ENCODE assay signal across 12 cellular contexts in the genomic region with DNA sequence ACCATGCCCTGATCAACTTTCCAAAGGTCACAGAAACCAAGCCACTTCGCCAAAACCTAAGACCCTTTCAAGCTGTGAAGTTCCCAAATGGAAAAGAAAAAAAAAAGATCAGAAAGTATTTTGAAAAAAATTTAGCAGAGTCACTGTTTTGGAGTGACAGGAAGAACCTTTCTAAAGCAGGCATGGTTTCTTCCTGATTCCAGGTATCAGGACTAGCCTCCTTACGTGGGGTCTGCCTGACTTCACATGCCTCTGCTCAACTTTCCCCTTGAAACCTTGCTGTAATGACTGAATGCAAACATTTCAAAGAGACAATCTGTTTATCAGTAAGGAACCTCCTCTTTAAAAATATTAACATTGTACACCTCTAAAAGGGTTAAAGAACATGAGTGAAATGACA. TPM values are rescaled to one million over a fixed set of nuclear protein-coding genes. Genes with fewer than 3 reads are reported as not detected.
DNase-seq lines count a peak whose midpoint lies in the region; TF ChIP-seq lines count a peak whose summit lies in the region.
"Had no signal": no experiment of that assay in that cellular context is flagged by ENCODE, and none has a peak within 500 bp of the region (broad histone marks: within the 10 kb centered on the region; RNA-seq: fewer than 3 reads in every experiment).

No MANE protein-coding gene starts in this region.

- H2BK120ac ChIP-seq in trophoblast cell (ENCODE audit: insufficient read depth, low read length, poor library complexity): no peak overlapping the region

- no peak overlapping the region for H2AK5ac ChIP-seq in trophoblast cell (ENCODE audit: low read length)

- no peak overlapping the region for H3K23ac ChIP-seq in trophoblast cell (ENCODE audit: low read length)

- H3K4me3 ChIP-seq in right atrium auricular region (no peak overlapping the region), esophagus muscularis mucosa (no peak overlapping the region), trophoblast cell (ENCODE audit: low read depth, low read length) (no peak overlapping the region)

- H3K79me2 ChIP-seq in trophoblast cell (ENCODE audit: control insufficient read depth, insufficient read depth, low read length, poor library complexity): peaks cover 28% of the 10 kb centered on the region

- TF ChIP-seq POLR2A in esophagus muscularis mucosa (IDR thresholded peaks at IDR 0.05; ENCODE audit: low read depth): no peak

- H4K8ac ChIP-seq in trophoblast cell (ENCODE audit: low read depth, low read length): no peak overlapping the region

- H3K79me1 ChIP-seq in trophoblast cell (ENCODE audit: low read length): peaks cover 2% of the 10 kb centered on the region

- 43% methylated on average over 2 of the region's 2 CpGs for WGBS in esophagus muscularis mucosa
- WGBS in trophoblast cell (ENCODE audit: extremely low coverage, insufficient coverage, insufficient read length): no CpG with 5 or more reads among the region's 2 CpGs

- TF ChIP-seq CTCF in right atrium auricular region (IDR thresholded peaks at IDR 0.05) (no peak), esophagus muscularis mucosa (IDR thresholded peaks at IDR 0.05) (no peak), GM10266 (IDR thresholded peaks at IDR 0.05; ENCODE audit: control insufficient read depth, insufficient read depth, low read depth, missing control alignments) (no peak)

- peak overlapping the region; percentile 64 to 73 for H3K27ac ChIP-seq in right atrium auricular region
- peak overlapping the region; percentile 81 to 100 (median 99) for H3K27ac ChIP-seq in esophagus muscularis mucosa (replicated peaks in 1 of 4)
- H3K27ac ChIP-seq in trophoblast cell (ENCODE audit: low read depth, low read length): peak overlapping the region; percentile 84

- no peak overlapping the region for H3K14ac ChIP-seq in trophoblast cell (ENCODE audit: low read length)

- TF ChIP-seq EP300 in esophagus muscularis mucosa (IDR thresholded peaks at IDR 0.05): no peak

- no peak overlapping the region for H2BK5ac ChIP-seq in trophoblast cell (ENCODE audit: low read depth, low read length, poor library complexity)

- no peaks in the 10 kb centered on the region for H3K27me3 ChIP-seq in right atrium auricular region
- H3K27me3 ChIP-seq in esophagus muscularis mucosa: no peaks in the 10 kb centered on the region
- H3K27me3 ChIP-seq in trophoblast cell (ENCODE audit: insufficient read depth, low read length): no peaks in the 10 kb centered on the region

- H4K91ac ChIP-seq in trophoblast cell (ENCODE audit: low read depth, low read length): no peak overlapping the region

- no peak overlapping the region for H3K18ac ChIP-seq in trophoblast cell (ENCODE audit: low read length)

- peak overlapping the region; percentile 77 for H3K4ac ChIP-seq in trophoblast cell (ENCODE audit: low read depth, low read length)

- H2AFZ ChIP-seq in trophoblast cell (ENCODE audit: insufficient read depth, low read length, poor library complexity): no peak overlapping the region

- intact Hi-C loops in cardiac septum (cut with DNase I) (no loop called here), esophagus muscularis mucosa (cut with DNase I) (no loop called here)

- H3K9me3 ChIP-seq in right atrium auricular region (no peaks in the 10 kb centered on the region), esophagus muscularis mucosa (no peaks in the 10 kb centered on the region), trophoblast cell (ENCODE audit: insufficient read depth, low read depth, low read length) (no peaks in the 10 kb centered on the region)

- no peak overlapping the region for H3K9ac ChIP-seq in trophoblast cell (ENCODE audit: low read length)

- no peak overlapping the region for H4K12ac ChIP-seq in trophoblast cell (ENCODE audit: low read depth, low read length)

- H3K4me1 ChIP-seq in right atrium auricular region (peaks cover 0 to 82% of the 10 kb centered on the region in 2 donors), esophagus muscularis mucosa (peaks cover 67 to 98% (median 97%) of the 10 kb centered on the region in 4 donors), trophoblast cell (ENCODE audit: control insufficient read depth in 1 of 2, insufficient read depth in 2 of 2, low read length in 2 of 2) (peaks cover 11 to 15% of the 10 kb centered on the region in 2 experiments)

- no peaks in the 10 kb centered on the region for H3K36me3 ChIP-seq in right atrium auricular region
- peaks cover 0 to 8% (median 2%) of the 10 kb centered on the region in 4 donors for H3K36me3 ChIP-seq in esophagus muscularis mucosa
- H3K36me3 ChIP-seq in trophoblast cell (ENCODE audit: control insufficient read depth in 1 of 2, insufficient read depth in 2 of 2, low read length in 2 of 2): peaks cover 1 to 4% of the 10 kb centered on the region in 2 experiments

- no peak overlapping the region for H2BK12ac ChIP-seq in trophoblast cell (ENCODE audit: low read length)

- DNase-seq in right atrium auricular region (ENCODE audit: low spot score) (no peak), cardiac septum (ENCODE audit: low spot score) (no peak), esophagus muscularis mucosa (ENCODE audit: extremely low spot score) (no peak), trophoblast cell (no peak), NOMO-1 treated with DMSO at 0.1 percent for 48 hours (lab: John Stamatoyannopoulos, UW; ENCODE audit: unreplicated experiment) (no peak), cortex of kidney (lab: John Stamatoyannopoulos, UW) (no peak), kidney tubule cell (ENCODE audit: low spot score) (no peak), GM10266 (ENCODE audit: extremely low spot score) (no peak)
- DNase-seq: activated CD4-positive, alpha-beta memory T cell treated with anti-CD3 and anti-CD28 coated beads, Interleukin-2, amount 10 ng/mL, durations not matched to agents 7 days and 5 days; activated gamma-delta T cell treated with Interleukin-2 at 50 U/mL for 16 hours; naive B cell; NCI-H1417 had no signal

- H3K4me2 ChIP-seq in trophoblast cell (ENCODE audit: low read length): no peak overlapping the region

RNA-seq across cellular contexts. Expression of gene CORO1C, which starts 9.5 kb away (rescaled TPM):
- total RNA-seq in right atrium auricular region: 10 to 100 TPM; 59.6 to 70.7 TPM
- total RNA-seq in cardiac septum: 74.7 TPM
- 100 to 1,000 TPM; 221 to 441 (median 315) TPM for total RNA-seq in esophagus muscularis mucosa
- polyA plus RNA-seq in trophoblast cell (2013): 213 and 229 TPM in 2 replicates
